ENCODE assay signal across 8 cellular contexts in genomic region chr6:154868143-154868594, GRCh38.
A peak's percentile ranks its signal among the peaks of the same experiment; 100 is the strongest.
DNase-seq lines count a peak whose midpoint lies in the region; ATAC-seq lines count a peak whose summit lies in the region.

No MANE protein-coding gene starts in this region.

- ATAC-seq in HG03442 (IDR thresholded peaks at IDR 0.05; ENCODE audit: unreplicated experiment): no peak
- no peak for ATAC-seq in GM18858 (IDR thresholded peaks at IDR 0.05; ENCODE audit: unreplicated experiment)

- peak; percentile 78 for DNase-seq in DMS 273 (lab: John Stamatoyannopoulos, UW; ENCODE audit: unreplicated experiment)
- DNase-seq in DMS 273 treated with DMSO at 0.1 percent for 48 hours (lab: John Stamatoyannopoulos, UW): no peak
- DNase-seq in LHCN-M2 (ENCODE audit: low read depth): peak; percentile 64
- peak; percentile 21 for DNase-seq in SKM-1 treated with dmso at 0.1 percent for 144 hours (lab: John Stamatoyannopoulos, UW; ENCODE audit: unreplicated experiment)
- peak; percentile 28 for DNase-seq in foreskin melanocyte
- DNase-seq in retina: peak; percentile 30
